In the genomic region with DNA sequence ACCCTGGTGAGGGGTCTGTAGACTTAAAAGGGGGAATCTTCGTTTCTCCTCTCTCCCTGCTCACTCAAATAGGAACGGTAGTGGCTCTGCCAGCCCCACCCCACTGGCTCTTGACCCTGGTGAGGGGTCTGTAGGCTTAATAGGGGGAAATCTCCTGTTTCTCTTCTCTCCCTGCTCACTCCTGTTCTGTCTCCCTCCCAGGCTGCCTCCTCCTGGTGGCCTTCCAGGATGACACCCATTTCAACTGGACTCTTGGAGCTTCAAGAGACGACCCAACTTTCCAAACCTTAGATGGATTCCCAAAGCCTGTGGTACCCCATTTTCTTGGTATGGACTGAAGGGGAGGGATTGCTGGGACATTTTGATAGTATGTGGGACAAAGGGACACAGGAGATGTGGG, we compare ENCODE assay signal across 10 cellular contexts. TPM values are rescaled to one million over a fixed set of nuclear protein-coding genes. Genes with fewer than 3 reads are reported as not detected.
DNase-seq lines count a peak whose midpoint lies in the region; ATAC-seq and TF ChIP-seq lines count a peak whose summit lies in the region.
"Had no signal": no experiment of that assay in that cellular context is flagged by ENCODE, and none has a peak within 500 bp of the region (broad histone marks: within the 10 kb centered on the region; RNA-seq: fewer than 3 reads in every experiment).

No MANE protein-coding gene starts in this region.

- TF ChIP-seq CTCF in AG09319 (IDR thresholded peaks at IDR 0.05; ENCODE audit: low read depth, low read length) (peak; percentile 5; the same call in 1 of the 2 replicates), H9 (conservative IDR thresholded peaks at IDR 0.05) (peak; percentile 67), brain microvascular endothelial cell (IDR thresholded peaks at IDR 0.05; ENCODE audit: low read depth, low read length, missing control alignments) (peak; percentile 69)

- no peaks in the 10 kb centered on the region for H3K79me1 ChIP-seq in H9 (ENCODE audit: insufficient read depth, low read depth, low read length, poor library complexity, severe bottlenecking)
- H3K79me1 ChIP-seq in mesenchymal stem cell (replicated peaks; ENCODE audit: low read length, poor library complexity, severe bottlenecking) = peaks cover 2% of the 10 kb centered on the region

- H4K91ac ChIP-seq in H9 (ENCODE audit: insufficient read length, low read depth, low read length) (no peak overlapping the region), mesenchymal stem cell (ENCODE audit: low read length) (no peak overlapping the region)

- H3K9me3 ChIP-seq in H9 (ENCODE audit: control insufficient read depth, low read depth, low read length) = no peaks in the 10 kb centered on the region
- no peaks in the 10 kb centered on the region for H3K9me3 ChIP-seq in mesenchymal stem cell (ENCODE audit: control insufficient read depth, low read length)

- H2BK20ac ChIP-seq in H9 (ENCODE audit: low read depth, low read length, poor library complexity, severe bottlenecking) = no peak overlapping the region

- H2AFZ ChIP-seq in H9 (ENCODE audit: low read length) = no peak overlapping the region
- no peak overlapping the region for H2AFZ ChIP-seq in mesenchymal stem cell (ENCODE audit: low read depth, low read length)

- H3K4me1 Mint-ChIP-seq in H9 = peaks cover 15 to 32% of the 10 kb centered on the region in 2 experiments
- peaks cover 16% of the 10 kb centered on the region for H3K4me1 Mint-ChIP-seq in stimulated activated effector memory CD8-positive, alpha-beta T cell treated with anti-CD3 and anti-CD28 coated beads, Interleukin-12 subunit alpha, Interleukin-12 subunit beta, amount 100 ng/mL, for 72 hours

- H2BK15ac ChIP-seq in H9 (ENCODE audit: low read depth, low read length) (no peak overlapping the region), mesenchymal stem cell (ENCODE audit: low read depth, poor library complexity, severe bottlenecking) (no peak overlapping the region)

- H3K23ac ChIP-seq in H9 (ENCODE audit: insufficient read length, low read depth, low read length) (no peak overlapping the region), mesenchymal stem cell (ENCODE audit: low read length in 2 of 2) (no peak overlapping the region)

- no peak overlapping the region for H4K5ac ChIP-seq in H9 (ENCODE audit: insufficient read length, low read depth, low read length)

- peaks cover 4% of the 10 kb centered on the region for H3K23me2 ChIP-seq in H9 (ENCODE audit: insufficient read length, low read depth, low read length, poor library complexity, severe bottlenecking)

- H3K4me1 ChIP-seq in H9 (ENCODE audit: insufficient read depth, low read length) (no peaks in the 10 kb centered on the region), mesenchymal stem cell (ENCODE audit: control insufficient read depth, insufficient read depth, low read depth, low read length) (peaks cover 26% of the 10 kb centered on the region)

- no peak overlapping the region for H3T11ph ChIP-seq in H9 (ENCODE audit: low read length)

- H2BK5ac ChIP-seq in H9 (ENCODE audit: insufficient read length, low read length) = no peak overlapping the region
- no peak overlapping the region for H2BK5ac ChIP-seq in mesenchymal stem cell (ENCODE audit: low read depth, low read length, poor library complexity, severe bottlenecking)

- H3K56ac ChIP-seq in H9 (ENCODE audit: insufficient read length, low read depth, low read length) = no peak overlapping the region

- H4K8ac ChIP-seq in H9 (replicated peaks; ENCODE audit: insufficient read length, low read depth, low read length) (no peak overlapping the region), mesenchymal stem cell (ENCODE audit: low read length) (no peak overlapping the region)

- no peak overlapping the region for H2AK5ac ChIP-seq in H9 (ENCODE audit: insufficient read length, low read length)
- H2AK5ac ChIP-seq in mesenchymal stem cell (ENCODE audit: low read length, severe bottlenecking) = peak overlapping the region; percentile 82

- H3K36me3 Mint-ChIP-seq in H9 (ENCODE audit: insufficient read depth in 1 of 3, low read depth in 3 of 3) = no peaks in the 10 kb centered on the region; a peak in 1 of 7 replicates
- H3K36me3 Mint-ChIP-seq in activated naive CD4-positive, alpha-beta T cell treated with anti-CD3 and anti-CD28 coated beads, Interleukin-2, amount 50 U/mL, for 72 hours = no peaks in the 10 kb centered on the region
- H3K36me3 Mint-ChIP-seq in stimulated activated effector memory CD8-positive, alpha-beta T cell treated with anti-CD3 and anti-CD28 coated beads, Interleukin-12 subunit alpha, Interleukin-12 subunit beta, amount 100 ng/mL, for 72 hours = no peaks in the 10 kb centered on the region

- no peaks in the 10 kb centered on the region for H3K79me2 ChIP-seq in H9 (ENCODE audit: insufficient read depth, low read length)

- in situ Hi-C loops in brain microvascular endothelial cell (cut with HindIII; ENCODE audit: low pct_ligation_motif_present, low sequenced_read_pairs) = no loop called here

- H3K4me3 ChIP-seq in brain microvascular endothelial cell (ENCODE audit: low read depth, low read length) = no peak overlapping the region
- no peak overlapping the region for H3K4me3 ChIP-seq in mesenchymal stem cell (ENCODE audit: insufficient read depth in 1 of 2, low read depth in 1 of 2, low read length in 2 of 2)

- H2BK120ac ChIP-seq in H9 (ENCODE audit: low read depth, low read length, poor library complexity, severe bottlenecking) (no peak overlapping the region), mesenchymal stem cell (ENCODE audit: low read depth, low read length) (no peak overlapping the region)

- WGBS in H9 (ENCODE audit: extremely low coverage, insufficient read length, low lambda C conversion rate) = no CpG with 5 or more reads among the region's 3 CpGs
- WGBS in mesenchymal stem cell = 63% methylated on average over 1 of the region's 3 CpGs

- no peak overlapping the region for H3K9ac ChIP-seq in H9 (ENCODE audit: extremely low read depth, insufficient read length, low read length)
- H3K9ac ChIP-seq in mesenchymal stem cell (ENCODE audit: low read length) = no peak overlapping the region

- no peak overlapping the region for H3K27ac ChIP-seq in H9 (ENCODE audit: insufficient read length, low read depth, low read length)
- no peak overlapping the region for H3K27ac ChIP-seq in brain microvascular endothelial cell
- H3K27ac ChIP-seq in mesenchymal stem cell (ENCODE audit: low read length, poor library complexity, severe bottlenecking) = no peak overlapping the region

- no peak for ATAC-seq in activated naive CD4-positive, alpha-beta T cell treated with anti-CD3 and anti-CD28 coated beads, Interleukin-2, amount 50 U/mL, for 72 hours
- ATAC-seq in stimulated activated effector memory CD8-positive, alpha-beta T cell treated with anti-CD3 and anti-CD28 coated beads, Interleukin-12 subunit alpha, Interleukin-12 subunit beta, amount 100 ng/mL, for 72 hours = no peak

- no peak for DNase-seq in AG09319 (ENCODE audit: extremely low read depth, low read depth)
- DNase-seq in H9 = peak; percentile 65
- DNase-seq in brain microvascular endothelial cell = no peak
- peak; percentile 23 for DNase-seq in mesenchymal stem cell
- no peak for DNase-seq in occipital lobe (lab: John Stamatoyannopoulos, UW)
- no peak for DNase-seq in activated naive CD4-positive, alpha-beta T cell treated with anti-CD3 and anti-CD28 coated beads, Interleukin-2, amount 50 U/mL, for 72 hours (ENCODE audit: low spot score in 2 of 2)
- DNase-seq in stimulated activated effector memory CD8-positive, alpha-beta T cell treated with anti-CD3 and anti-CD28 coated beads, Interleukin-12 subunit alpha, Interleukin-12 subunit beta, amount 100 ng/mL, for 72 hours (ENCODE audit: low spot score in 2 of 2) = no peak
- no peak for DNase-seq in NCI-H2081 (lab: John Stamatoyannopoulos, UW)
- DNase-seq: T-helper 9 cell had no signal

- no peaks in the 10 kb centered on the region for H4K20me1 ChIP-seq in H9 (ENCODE audit: control insufficient read depth, insufficient read depth, insufficient read length)

- H3K36me3 ChIP-seq in brain microvascular endothelial cell (replicated peaks) (no peaks in the 10 kb centered on the region), mesenchymal stem cell (ENCODE audit: control insufficient read depth in 1 of 2, insufficient read depth in 2 of 2, low read depth in 1 of 2, low read length in 2 of 2) (peaks cover 0 to 7% of the 10 kb centered on the region in 2 experiments)

- H3K27me3 Mint-ChIP-seq in H9 (ENCODE audit: low read depth) = peaks cover 53% of the 10 kb centered on the region

- H3K4me2 ChIP-seq in H9 (ENCODE audit: insufficient read depth, insufficient read length, low read length) (no peak overlapping the region), mesenchymal stem cell (ENCODE audit: low read length, poor library complexity, severe bottlenecking) (no peak overlapping the region)

- H3K4ac ChIP-seq in H9 (ENCODE audit: low read depth, low read length) (no peak overlapping the region), mesenchymal stem cell (ENCODE audit: low read depth in 1 of 2, low read length in 2 of 2) (no peak overlapping the region)

- no peak overlapping the region for H2BK12ac ChIP-seq in H9 (ENCODE audit: insufficient read length, low read depth, low read length)
- H2BK12ac ChIP-seq in mesenchymal stem cell (ENCODE audit: low read length in 2 of 2) = no peak overlapping the region

- H3K4me3 Mint-ChIP-seq in H9 = peak overlapping the region; percentile 61 to 81
- no peak overlapping the region for H3K4me3 Mint-ChIP-seq in stimulated activated effector memory CD8-positive, alpha-beta T cell treated with anti-CD3 and anti-CD28 coated beads, Interleukin-12 subunit alpha, Interleukin-12 subunit beta, amount 100 ng/mL, for 72 hours

- H3K18ac ChIP-seq in H9 (ENCODE audit: insufficient read length, low read depth, low read length) = no peak overlapping the region
- H3K18ac ChIP-seq in mesenchymal stem cell (ENCODE audit: low read depth in 1 of 2, low read length in 2 of 2) = no peak overlapping the region

- H3K14ac ChIP-seq in H9 (ENCODE audit: insufficient read depth, low read length) (no peak overlapping the region), mesenchymal stem cell (ENCODE audit: low read length in 2 of 2) (no peak overlapping the region)

- peaks cover 5% of the 10 kb centered on the region; the same call in 1 of the 2 replicates for H3K27me3 ChIP-seq in H9 (ENCODE audit: insufficient read depth, low read length)
- H3K27me3 ChIP-seq in brain microvascular endothelial cell (replicated peaks) = no peaks in the 10 kb centered on the region
- H3K27me3 ChIP-seq in mesenchymal stem cell (ENCODE audit: control insufficient read depth in 1 of 2, insufficient read depth in 1 of 2, low read length in 2 of 2) = peaks cover 0 to 48% of the 10 kb centered on the region in 2 experiments

- no peak overlapping the region for H3K27ac Mint-ChIP-seq in H9
- H3K27ac Mint-ChIP-seq in activated naive CD4-positive, alpha-beta T cell treated with anti-CD3 and anti-CD28 coated beads, Interleukin-2, amount 50 U/mL, for 72 hours = no peak overlapping the region
- no peak overlapping the region for H3K27ac Mint-ChIP-seq in stimulated activated effector memory CD8-positive, alpha-beta T cell treated with anti-CD3 and anti-CD28 coated beads, Interleukin-12 subunit alpha, Interleukin-12 subunit beta, amount 100 ng/mL, for 72 hours

- no peaks in the 10 kb centered on the region; a peak in 1 of 5 replicates for H3K9me3 Mint-ChIP-seq in H9
- H3K9me3 Mint-ChIP-seq in activated naive CD4-positive, alpha-beta T cell treated with anti-CD3 and anti-CD28 coated beads, Interleukin-2, amount 50 U/mL, for 72 hours = no peaks in the 10 kb centered on the region
- no peaks in the 10 kb centered on the region for H3K9me3 Mint-ChIP-seq in stimulated activated effector memory CD8-positive, alpha-beta T cell treated with anti-CD3 and anti-CD28 coated beads, Interleukin-12 subunit alpha, Interleukin-12 subunit beta, amount 100 ng/mL, for 72 hours

RNA-seq across cellular contexts. Expression of gene EPHB2, which starts 1.4 kb away (rescaled TPM):
- total RNA-seq in H9 (2021) = 8.3 and 9.5 TPM in 2 replicates
- 30.7 TPM for polyA plus RNA-seq in mesenchymal stem cell (2013, experiment 1 of 2)
- 31.2 TPM for polyA plus RNA-seq in mesenchymal stem cell (2013, experiment 2 of 2)
- 34.9 TPM for total RNA-seq in occipital lobe
- not detected for total RNA-seq in activated naive CD4-positive, alpha-beta T cell treated with anti-CD3 and anti-CD28 coated beads, Interleukin-2, amount 50 U/mL, for 72 hours

RNA-seq across cellular contexts. Expression of gene C1QB, which starts 56.2 kb away (rescaled TPM):
- total RNA-seq in H9 (2021) (not detected in 2 replicates), occipital lobe (4.8 TPM)
- not detected for polyA plus RNA-seq in mesenchymal stem cell (2013, experiment 1 of 2)
- polyA plus RNA-seq in mesenchymal stem cell (2013, experiment 2 of 2) = not detected
- not detected for total RNA-seq in activated naive CD4-positive, alpha-beta T cell treated with anti-CD3 and anti-CD28 coated beads, Interleukin-2, amount 50 U/mL, for 72 hours
- total RNA-seq: myocyte had no signal

Comparison
In these comparisons a context has a peak if more than half of its experiments do, and no peak if none do; other contexts are left out.
1. DNase-seq: peak in H9 (single experiment) and mesenchymal stem cell (single experiment); none in AG09319 (single experiment), brain microvascular endothelial cell (single experiment), occipital lobe (single experiment), activated naive CD4-positive, alpha-beta T cell treated with anti-CD3 and anti-CD28 coated beads, Interleukin-2, amount 50 U/mL, for 72 hours (0 of 2), stimulated activated effector memory CD8-positive, alpha-beta T cell treated with anti-CD3 and anti-CD28 coated beads, Interleukin-12 subunit alpha, Interleukin-12 subunit beta, amount 100 ng/mL, for 72 hours (0 of 2) and NCI-H2081 (0 of 2).
2. CTCF ChIP-seq: peak in every context shown above with its lines; median percentile 69 in brain microvascular endothelial cell; 67 in H9; 5 in AG09319.